12 cellular contexts compared by ENCODE assay signal in genomic region chr9:27785714-27786100, GRCh38.
DNase-seq lines count a peak whose midpoint lies in the region; ATAC-seq lines count a peak whose summit lies in the region.
"Had no signal": no experiment of that assay in that cellular context is flagged by ENCODE, and none has a peak within 500 bp of the region (broad histone marks: within the 10 kb centered on the region; RNA-seq: fewer than 3 reads in every experiment).

No MANE protein-coding gene starts in this region.

- no peaks in the 10 kb centered on the region for H3F3A ChIP-seq in GM23248 (ENCODE audit: insufficient read depth)

- peaks cover 10% of the 10 kb centered on the region for H3K27me3 Mint-ChIP-seq in activated T-helper 17 cell treated with anti-CD3 and anti-CD28 coated beads, Interleukin-2, amount 50 U/mL, for 72 hours
- H3K27me3 Mint-ChIP-seq: B cell had no signal

- H3K9me2 ChIP-seq in GM23248 (ENCODE audit: insufficient read depth) = no peaks in the 10 kb centered on the region

- H2AFZ ChIP-seq in GM23248 = no peak overlapping the region

- peaks cover 4% of the 10 kb centered on the region for H3K9me3 Mint-ChIP-seq in activated T-helper 17 cell treated with anti-CD3 and anti-CD28 coated beads, Interleukin-2, amount 50 U/mL, for 72 hours

- H3K36me3 Mint-ChIP-seq in activated T-helper 17 cell treated with anti-CD3 and anti-CD28 coated beads, Interleukin-2, amount 50 U/mL, for 72 hours (ENCODE audit: low read depth) = no peaks in the 10 kb centered on the region

- H3K9ac ChIP-seq in BLaER1 treated with 17β-estradiol and CSF1 and Interleukin-3, amounts not matched to agents 10 nM and 100 nM = peak overlapping the region in 4 of 11 experiments; percentile 6 to 71 (median 63); a peak in 6 of 22 replicates
- no peak overlapping the region for H3K9ac ChIP-seq in GM23248

- H3K4me3 Mint-ChIP-seq in activated T-helper 17 cell treated with anti-CD3 and anti-CD28 coated beads, Interleukin-2, amount 50 U/mL, for 72 hours = no peak overlapping the region
- H3K4me3 Mint-ChIP-seq: B cell had no signal

- H3K4me3 ChIP-seq in BLaER1 treated with 17β-estradiol and CSF1 and Interleukin-3, amounts not matched to agents 10 nM and 100 nM = 0 out of 20 replicates have a peak overlapping the region, but pooled peaks of 1 of the 10 experiments have one; percentile 8
- no peak overlapping the region for H3K4me3 ChIP-seq in GM23248
- H3K4me3 ChIP-seq: ascending aorta had no signal

- H3K36me3 ChIP-seq in BLaER1 treated with 17β-estradiol and CSF1 and Interleukin-3, amounts not matched to agents 10 nM and 100 nM = no peaks in the 10 kb centered on the region
- H3K36me3 ChIP-seq in GM23248 (ENCODE audit: low read depth) = no peaks in the 10 kb centered on the region
- H3K36me3 ChIP-seq: ascending aorta had no signal

- in situ Hi-C loops in GM23248 (cut with MboI) = no loop called here

- peaks cover 14 to 39% (median 30%) of the 10 kb centered on the region in 11 experiments; a peak in 21 of 22 replicates for H3K9me3 ChIP-seq in BLaER1 treated with 17β-estradiol and CSF1 and Interleukin-3, amounts not matched to agents 10 nM and 100 nM (replicated peaks in 1 of 11)
- H3K9me3 ChIP-seq in GM23248 (ENCODE audit: low read depth) = no peaks in the 10 kb centered on the region
- H3K9me3 ChIP-seq: ascending aorta had no signal

- peak overlapping the region in 9 of 11 experiments; percentile 34 to 88 (median 73); a peak in 17 of 22 replicates for H3K4me2 ChIP-seq in BLaER1 treated with 17β-estradiol and CSF1 and Interleukin-3, amounts not matched to agents 10 nM and 100 nM
- no peak overlapping the region for H3K4me2 ChIP-seq in GM23248 (ENCODE audit: unreplicated experiment)

- H3K79me2 ChIP-seq in GM23248 (ENCODE audit: insufficient read depth) = no peaks in the 10 kb centered on the region

- H3K4me1 Mint-ChIP-seq in activated T-helper 17 cell treated with anti-CD3 and anti-CD28 coated beads, Interleukin-2, amount 50 U/mL, for 72 hours = no peaks in the 10 kb centered on the region
- H3K4me1 Mint-ChIP-seq: B cell had no signal

- H3K4me1 ChIP-seq in BLaER1 treated with 17β-estradiol and CSF1 and Interleukin-3, amounts not matched to agents 10 nM and 100 nM = peaks cover 0 to 53% (median 19%) of the 10 kb centered on the region in 10 experiments; a peak in 15 of 20 replicates
- H3K4me1 ChIP-seq in GM23248 (ENCODE audit: insufficient read depth) = no peaks in the 10 kb centered on the region
- H3K4me1 ChIP-seq: ascending aorta had no signal

- H3K27ac ChIP-seq in BLaER1 treated with 17β-estradiol and CSF1 and Interleukin-3, amounts not matched to agents 10 nM and 100 nM = peak overlapping the region; percentile 43 to 92 (median 69)
- H3K27ac ChIP-seq in GM23248 = no peak overlapping the region
- H3K27ac ChIP-seq: ascending aorta had no signal

- no peaks in the 10 kb centered on the region for H4K20me1 ChIP-seq in BLaER1 treated with 17β-estradiol and CSF1 and Interleukin-3, amounts not matched to agents 10 nM and 100 nM
- no peaks in the 10 kb centered on the region for H4K20me1 ChIP-seq in GM23248 (ENCODE audit: insufficient read depth)

- H3K27ac Mint-ChIP-seq in activated T-helper 17 cell treated with anti-CD3 and anti-CD28 coated beads, Interleukin-2, amount 50 U/mL, for 72 hours = no peak overlapping the region
- H3K27ac Mint-ChIP-seq: B cell had no signal

- H3K27me3 ChIP-seq in BLaER1 treated with 17β-estradiol and CSF1 and Interleukin-3, amounts not matched to agents 10 nM and 100 nM = no peaks in the 10 kb centered on the region
- no peaks in the 10 kb centered on the region for H3K27me3 ChIP-seq in GM23248 (replicated peaks; ENCODE audit: insufficient read depth)
- H3K27me3 ChIP-seq: ascending aorta had no signal

- DNase-seq in globus pallidus (ENCODE audit: low spot score) = no peak
- DNase-seq in OCI-M2 (lab: John Stamatoyannopoulos, UW; ENCODE audit: unreplicated experiment) = no peak
- DNase-seq in cerebellar cortex (ENCODE audit: low spot score) = no peak
- no peak for DNase-seq in GM23248
- DNase-seq: NCI-H1105 treated with DMSO at 0.1 percent for 48 hours, OCI-M1 had no signal

- ATAC-seq in GM19455 (IDR thresholded peaks at IDR 0.05; ENCODE audit: unreplicated experiment) (peak; percentile 53), HG03097 (IDR thresholded peaks at IDR 0.05; ENCODE audit: low FRiP score, unreplicated experiment) (peak; percentile 80)
- peak; percentile 86 for ATAC-seq in activated T-helper 17 cell treated with anti-CD3 and anti-CD28 coated beads, Interleukin-2, amount 50 U/mL, for 72 hours (replicated peaks)
